In the genomic region with DNA sequence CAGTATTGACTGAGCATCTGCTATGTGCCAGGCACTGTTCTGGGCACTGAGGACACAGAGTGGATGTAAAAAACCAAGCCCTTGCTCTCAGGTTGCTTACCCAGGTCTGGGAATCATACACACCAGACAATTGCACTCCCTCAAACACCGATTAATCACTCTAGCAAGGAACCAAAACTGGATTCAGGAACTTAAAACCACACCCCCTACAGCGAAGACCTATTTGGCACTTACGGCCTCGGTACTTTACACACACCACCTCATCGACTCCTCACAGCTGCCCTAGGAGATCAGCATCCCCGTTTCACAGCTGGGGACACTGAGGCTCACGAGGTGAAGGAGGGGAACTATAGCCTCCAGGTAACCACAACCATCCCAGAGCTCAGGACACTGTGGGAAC, we compare ENCODE assay signal across 1 cellular context.
TF ChIP-seq lines count a peak whose summit lies in the region.

No MANE protein-coding gene starts in this region.

TF ChIP-seq in WTC11, 78 proteins besides CTCF, POLR2A, EP300 and RAD21 (continued from another document):
- TF ChIP-seq, protein P1, sequence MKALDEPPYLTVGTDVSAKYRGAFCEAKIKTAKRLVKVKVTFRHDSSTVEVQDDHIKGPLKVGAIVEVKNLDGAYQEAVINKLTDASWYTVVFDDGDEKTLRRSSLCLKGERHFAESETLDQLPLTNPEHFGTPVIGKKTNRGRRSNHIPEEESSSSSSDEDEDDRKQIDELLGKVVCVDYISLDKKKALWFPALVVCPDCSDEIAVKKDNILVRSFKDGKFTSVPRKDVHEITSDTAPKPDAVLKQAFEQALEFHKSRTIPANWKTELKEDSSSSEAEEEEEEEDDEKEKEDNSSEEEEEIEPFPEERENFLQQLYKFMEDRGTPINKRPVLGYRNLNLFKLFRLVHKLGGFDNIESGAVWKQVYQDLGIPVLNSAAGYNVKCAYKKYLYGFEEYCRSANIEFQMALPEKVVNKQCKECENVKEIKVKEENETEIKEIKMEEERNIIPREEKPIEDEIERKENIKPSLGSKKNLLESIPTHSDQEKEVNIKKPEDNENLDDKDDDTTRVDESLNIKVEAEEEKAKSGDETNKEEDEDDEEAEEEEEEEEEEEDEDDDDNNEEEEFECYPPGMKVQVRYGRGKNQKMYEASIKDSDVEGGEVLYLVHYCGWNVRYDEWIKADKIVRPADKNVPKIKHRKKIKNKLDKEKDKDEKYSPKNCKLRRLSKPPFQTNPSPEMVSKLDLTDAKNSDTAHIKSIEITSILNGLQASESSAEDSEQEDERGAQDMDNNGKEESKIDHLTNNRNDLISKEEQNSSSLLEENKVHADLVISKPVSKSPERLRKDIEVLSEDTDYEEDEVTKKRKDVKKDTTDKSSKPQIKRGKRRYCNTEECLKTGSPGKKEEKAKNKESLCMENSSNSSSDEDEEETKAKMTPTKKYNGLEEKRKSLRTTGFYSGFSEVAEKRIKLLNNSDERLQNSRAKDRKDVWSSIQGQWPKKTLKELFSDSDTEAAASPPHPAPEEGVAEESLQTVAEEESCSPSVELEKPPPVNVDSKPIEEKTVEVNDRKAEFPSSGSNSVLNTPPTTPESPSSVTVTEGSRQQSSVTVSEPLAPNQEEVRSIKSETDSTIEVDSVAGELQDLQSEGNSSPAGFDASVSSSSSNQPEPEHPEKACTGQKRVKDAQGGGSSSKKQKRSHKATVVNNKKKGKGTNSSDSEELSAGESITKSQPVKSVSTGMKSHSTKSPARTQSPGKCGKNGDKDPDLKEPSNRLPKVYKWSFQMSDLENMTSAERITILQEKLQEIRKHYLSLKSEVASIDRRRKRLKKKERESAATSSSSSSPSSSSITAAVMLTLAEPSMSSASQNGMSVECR (CRISPR knock-in tag; IDR thresholded peaks at IDR 0.05; ENCODE audit: borderline replicate concordance) = no peak
- TF ChIP-seq, protein P2, sequence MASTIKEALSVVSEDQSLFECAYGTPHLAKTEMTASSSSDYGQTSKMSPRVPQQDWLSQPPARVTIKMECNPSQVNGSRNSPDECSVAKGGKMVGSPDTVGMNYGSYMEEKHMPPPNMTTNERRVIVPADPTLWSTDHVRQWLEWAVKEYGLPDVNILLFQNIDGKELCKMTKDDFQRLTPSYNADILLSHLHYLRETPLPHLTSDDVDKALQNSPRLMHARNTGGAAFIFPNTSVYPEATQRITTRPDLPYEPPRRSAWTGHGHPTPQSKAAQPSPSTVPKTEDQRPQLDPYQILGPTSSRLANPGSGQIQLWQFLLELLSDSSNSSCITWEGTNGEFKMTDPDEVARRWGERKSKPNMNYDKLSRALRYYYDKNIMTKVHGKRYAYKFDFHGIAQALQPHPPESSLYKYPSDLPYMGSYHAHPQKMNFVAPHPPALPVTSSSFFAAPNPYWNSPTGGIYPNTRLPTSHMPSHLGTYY (CRISPR knock-in tag; IDR thresholded peaks at IDR 0.05) = no peak
- TF ChIP-seq MXD4 (CRISPR knock-in tag; IDR thresholded peaks at IDR 0.05; ENCODE audit: borderline replicate concordance) (no peak), NR3C1 (CRISPR knock-in tag; conservative IDR thresholded peaks at IDR 0.05; ENCODE audit: low read depth) (no peak), NR2C2 (CRISPR knock-in tag; IDR thresholded peaks at IDR 0.05) (no peak), KAT7 (CRISPR knock-in tag; IDR thresholded peaks at IDR 0.05; ENCODE audit: borderline replicate concordance) (no peak)
- TF ChIP-seq, protein P3, sequence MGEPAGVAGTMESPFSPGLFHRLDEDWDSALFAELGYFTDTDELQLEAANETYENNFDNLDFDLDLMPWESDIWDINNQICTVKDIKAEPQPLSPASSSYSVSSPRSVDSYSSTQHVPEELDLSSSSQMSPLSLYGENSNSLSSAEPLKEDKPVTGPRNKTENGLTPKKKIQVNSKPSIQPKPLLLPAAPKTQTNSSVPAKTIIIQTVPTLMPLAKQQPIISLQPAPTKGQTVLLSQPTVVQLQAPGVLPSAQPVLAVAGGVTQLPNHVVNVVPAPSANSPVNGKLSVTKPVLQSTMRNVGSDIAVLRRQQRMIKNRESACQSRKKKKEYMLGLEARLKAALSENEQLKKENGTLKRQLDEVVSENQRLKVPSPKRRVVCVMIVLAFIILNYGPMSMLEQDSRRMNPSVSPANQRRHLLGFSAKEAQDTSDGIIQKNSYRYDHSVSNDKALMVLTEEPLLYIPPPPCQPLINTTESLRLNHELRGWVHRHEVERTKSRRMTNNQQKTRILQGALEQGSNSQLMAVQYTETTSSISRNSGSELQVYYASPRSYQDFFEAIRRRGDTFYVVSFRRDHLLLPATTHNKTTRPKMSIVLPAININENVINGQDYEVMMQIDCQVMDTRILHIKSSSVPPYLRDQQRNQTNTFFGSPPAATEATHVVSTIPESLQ (CRISPR knock-in tag; IDR thresholded peaks at IDR 0.05) = no peak
- TF ChIP-seq, protein P4, sequence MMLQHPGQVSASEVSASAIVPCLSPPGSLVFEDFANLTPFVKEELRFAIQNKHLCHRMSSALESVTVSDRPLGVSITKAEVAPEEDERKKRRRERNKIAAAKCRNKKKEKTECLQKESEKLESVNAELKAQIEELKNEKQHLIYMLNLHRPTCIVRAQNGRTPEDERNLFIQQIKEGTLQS (CRISPR knock-in tag; conservative IDR thresholded peaks at IDR 0.05) = no peak
- TF ChIP-seq, protein P5, sequence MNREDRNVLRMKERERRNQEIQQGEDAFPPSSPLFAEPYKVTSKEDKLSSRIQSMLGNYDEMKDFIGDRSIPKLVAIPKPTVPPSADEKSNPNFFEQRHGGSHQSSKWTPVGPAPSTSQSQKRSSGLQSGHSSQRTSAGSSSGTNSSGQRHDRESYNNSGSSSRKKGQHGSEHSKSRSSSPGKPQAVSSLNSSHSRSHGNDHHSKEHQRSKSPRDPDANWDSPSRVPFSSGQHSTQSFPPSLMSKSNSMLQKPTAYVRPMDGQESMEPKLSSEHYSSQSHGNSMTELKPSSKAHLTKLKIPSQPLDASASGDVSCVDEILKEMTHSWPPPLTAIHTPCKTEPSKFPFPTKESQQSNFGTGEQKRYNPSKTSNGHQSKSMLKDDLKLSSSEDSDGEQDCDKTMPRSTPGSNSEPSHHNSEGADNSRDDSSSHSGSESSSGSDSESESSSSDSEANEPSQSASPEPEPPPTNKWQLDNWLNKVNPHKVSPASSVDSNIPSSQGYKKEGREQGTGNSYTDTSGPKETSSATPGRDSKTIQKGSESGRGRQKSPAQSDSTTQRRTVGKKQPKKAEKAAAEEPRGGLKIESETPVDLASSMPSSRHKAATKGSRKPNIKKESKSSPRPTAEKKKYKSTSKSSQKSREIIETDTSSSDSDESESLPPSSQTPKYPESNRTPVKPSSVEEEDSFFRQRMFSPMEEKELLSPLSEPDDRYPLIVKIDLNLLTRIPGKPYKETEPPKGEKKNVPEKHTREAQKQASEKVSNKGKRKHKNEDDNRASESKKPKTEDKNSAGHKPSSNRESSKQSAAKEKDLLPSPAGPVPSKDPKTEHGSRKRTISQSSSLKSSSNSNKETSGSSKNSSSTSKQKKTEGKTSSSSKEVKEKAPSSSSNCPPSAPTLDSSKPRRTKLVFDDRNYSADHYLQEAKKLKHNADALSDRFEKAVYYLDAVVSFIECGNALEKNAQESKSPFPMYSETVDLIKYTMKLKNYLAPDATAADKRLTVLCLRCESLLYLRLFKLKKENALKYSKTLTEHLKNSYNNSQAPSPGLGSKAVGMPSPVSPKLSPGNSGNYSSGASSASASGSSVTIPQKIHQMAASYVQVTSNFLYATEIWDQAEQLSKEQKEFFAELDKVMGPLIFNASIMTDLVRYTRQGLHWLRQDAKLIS (CRISPR knock-in tag; IDR thresholded peaks at IDR 0.05; ENCODE audit: borderline replicate concordance) = no peak
- TF ChIP-seq, protein P6, sequence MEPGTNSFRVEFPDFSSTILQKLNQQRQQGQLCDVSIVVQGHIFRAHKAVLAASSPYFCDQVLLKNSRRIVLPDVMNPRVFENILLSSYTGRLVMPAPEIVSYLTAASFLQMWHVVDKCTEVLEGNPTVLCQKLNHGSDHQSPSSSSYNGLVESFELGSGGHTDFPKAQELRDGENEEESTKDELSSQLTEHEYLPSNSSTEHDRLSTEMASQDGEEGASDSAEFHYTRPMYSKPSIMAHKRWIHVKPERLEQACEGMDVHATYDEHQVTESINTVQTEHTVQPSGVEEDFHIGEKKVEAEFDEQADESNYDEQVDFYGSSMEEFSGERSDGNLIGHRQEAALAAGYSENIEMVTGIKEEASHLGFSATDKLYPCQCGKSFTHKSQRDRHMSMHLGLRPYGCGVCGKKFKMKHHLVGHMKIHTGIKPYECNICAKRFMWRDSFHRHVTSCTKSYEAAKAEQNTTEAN (CRISPR knock-in tag; IDR thresholded peaks at IDR 0.05) = no peak
